Comparison of ENCODE assay signal across 29 cellular contexts in genomic region chr11:28911829-28912228, GRCh38.
"Had no signal": no experiment of that assay in that cellular context is flagged by ENCODE, and none has a peak within 500 bp of the region (broad histone marks: within the 10 kb centered on the region; RNA-seq: fewer than 3 reads in every experiment).

No MANE protein-coding gene starts in this region.

- H3K27me3 Mint-ChIP-seq: naive thymus-derived CD8-positive, alpha-beta T cell; stimulated activated naive CD8-positive, alpha-beta T cell treated with anti-CD3 and anti-CD28 coated beads, Interleukin-15, Interleukin-2, amounts not matched to agents 100 ng/mL and 50 ng/mL, for 24 hours had no signal

- H3K4me3 Mint-ChIP-seq: immature natural killer cell; naive thymus-derived CD8-positive, alpha-beta T cell; nephron; neural crest cell; stimulated activated naive CD8-positive, alpha-beta T cell treated with anti-CD3 and anti-CD28 coated beads, Interleukin-15, Interleukin-2, amounts not matched to agents 100 ng/mL and 50 ng/mL, for 24 hours had no signal

- H3K9me3 ChIP-seq: left lung, lower lobe of right lung, pancreas, prostate gland, suprapubic skin, thoracic aorta, tibial artery, upper lobe of right lung had no signal

- H3K4me3 ChIP-seq: left lung, lower lobe of right lung, pancreas, prostate gland, skin epidermis, suprapubic skin, thoracic aorta, tibial artery, upper lobe of right lung had no signal

- H3K27me3 ChIP-seq: left lung, pancreas, suprapubic skin, tibial artery, upper lobe of right lung had no signal

- H3K36me3 Mint-ChIP-seq: naive thymus-derived CD8-positive, alpha-beta T cell had no signal

- H3K27ac ChIP-seq: left lung, lower lobe of right lung, pancreas, prostate gland, skin epidermis, suprapubic skin, thoracic aorta, tibial artery, upper lobe of right lung had no signal

- H3K4me1 ChIP-seq: left lung, lower lobe of right lung, pancreas, prostate gland, suprapubic skin, tibial artery, upper lobe of right lung had no signal

- H3K4me1 Mint-ChIP-seq: immature natural killer cell; naive thymus-derived CD8-positive, alpha-beta T cell; nephron; neural crest cell had no signal

- ATAC-seq: left colon; left lung; lower lobe of right lung; naive thymus-derived CD8-positive, alpha-beta T cell; pancreas; right cardiac atrium; sciatic nerve; upper lobe of right lung had no signal

- DNase-seq: immature natural killer cell; kidney; left colon; left lung; lower lobe of right lung; mammary epithelial cell; mesenchymal stem cell; naive thymus-derived CD8-positive, alpha-beta T cell; nucleus accumbens; pancreas; posterior cingulate gyrus; retina; right cardiac atrium; stimulated activated CD4-positive, alpha-beta T cell treated with anti-CD3 and anti-CD28 coated beads, Interleukin-12 subunit alpha, Interleukin-12 subunit beta, amount 100 ng/mL, for 4 hours; stimulated activated CD4-positive, alpha-beta T cell treated with anti-CD3 and anti-CD28 coated beads, Interleukin-15, amount 100 ng/mL, for 24 hours; stimulated activated CD4-positive, alpha-beta T cell treated with anti-CD3 and anti-CD28 coated beads, Interleukin-2, amount 100 ng/mL, for 24 hours; stimulated activated CD4-positive, alpha-beta T cell treated with anti-CD3 and anti-CD28 coated beads, Interleukin-4, amount 100 ng/mL, for 1 hour; stimulated activated naive CD4-positive, alpha-beta T cell; tibial artery; trophoblast cell; upper lobe of right lung had no signal

- H3K27ac Mint-ChIP-seq: immature natural killer cell; naive thymus-derived CD8-positive, alpha-beta T cell; nephron; stimulated activated naive CD8-positive, alpha-beta T cell treated with anti-CD3 and anti-CD28 coated beads, Interleukin-15, Interleukin-2, amounts not matched to agents 100 ng/mL and 50 ng/mL, for 24 hours had no signal

- H3K36me3 ChIP-seq: left lung, lower lobe of right lung, pancreas, prostate gland, suprapubic skin, thoracic aorta, tibial artery, upper lobe of right lung had no signal

- H3K9me3 Mint-ChIP-seq: nephron, neural crest cell had no signal
